10 cellular contexts compared by ENCODE assay signal in the genomic region with DNA sequence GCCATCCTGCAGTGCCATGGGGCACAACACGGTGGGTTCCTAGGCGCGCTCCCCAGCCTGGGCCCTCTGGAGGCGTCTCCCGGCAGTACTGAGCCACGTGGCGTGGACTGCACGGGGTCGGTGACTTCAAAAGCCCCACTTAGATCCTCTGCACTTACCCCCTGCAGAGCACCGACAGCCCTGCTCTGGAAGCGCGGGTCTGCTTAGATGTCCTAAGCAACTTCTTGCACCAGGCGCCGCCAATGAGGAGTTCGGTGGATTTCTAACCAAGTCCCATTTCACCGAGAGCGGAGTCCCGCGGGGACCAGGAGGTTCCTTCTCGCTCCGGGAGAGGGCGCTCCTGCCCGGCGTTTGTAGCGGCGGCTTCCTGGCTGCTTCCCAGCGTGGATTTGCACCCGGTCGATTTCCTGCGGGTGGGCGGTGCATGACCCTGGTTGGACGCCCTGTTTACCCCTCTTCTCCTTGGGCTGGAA. TPM values are rescaled to one million over a fixed set of nuclear protein-coding genes. Genes with fewer than 3 reads are reported as not detected.
DNase-seq lines count a peak whose midpoint lies in the region; ATAC-seq, FAIRE-seq and TF ChIP-seq lines count a peak whose summit lies in the region.
"Had no signal": no experiment of that assay in that cellular context is flagged by ENCODE, and none has a peak within 500 bp of the region (broad histone marks: within the 10 kb centered on the region; RNA-seq: fewer than 3 reads in every experiment).

No MANE protein-coding gene starts in this region.

- H3K4me3 ChIP-seq in HFF-Myc (replicated peaks; ENCODE audit: low read depth, low read length) = no peak overlapping the region

- TF ChIP-seq CTCF in HFF-Myc (IDR thresholded peaks at IDR 0.05; ENCODE audit: low read depth, low read length, missing control alignments) = peak; percentile 28

- no peak for ATAC-seq in GM21737 (IDR thresholded peaks at IDR 0.05; ENCODE audit: unreplicated experiment)
- ATAC-seq in HG03342 (IDR thresholded peaks at IDR 0.05; ENCODE audit: unreplicated experiment) = no peak

- peak; percentile 61 for DNase-seq in AG20443 (ENCODE audit: low spot score)
- DNase-seq in HFF-Myc (ENCODE audit: extremely low read depth, low read depth) = no peak
- DNase-seq in dedifferentiated amniotic fluid mesenchymal stem cell (ENCODE audit: extremely low spot score) = peak; percentile 17
- peak; percentile 1 to 27 for DNase-seq in lung microvascular endothelial cell (ENCODE audit: low read depth in 2 of 2)
- DNase-seq in RCC 7860 (ENCODE audit: low spot score) = no peak
- no peak for DNase-seq in KG1 (lab: John Stamatoyannopoulos, UW)

- no peak for FAIRE-seq in RCC 7860 (lab: Jason Lieb, UNC)
- FAIRE-seq: islet of Langerhans had no signal

RNA-seq across cellular contexts. Expression of gene ZNF845, which starts 25.2 kb away (rescaled TPM):
- total RNA-seq in lung microvascular endothelial cell = 5.0 and 7.5 TPM in 2 replicates

RNA-seq across cellular contexts. Expression of gene VN1R4, which starts 40.9 kb away (rescaled TPM):
- not detected in 2 replicates for total RNA-seq in lung microvascular endothelial cell
- total RNA-seq: LHCN-M2 had no signal

RNA-seq across cellular contexts. Expression of gene VN1R2, which starts 50.3 kb away (rescaled TPM):
- total RNA-seq in lung microvascular endothelial cell = not detected in 2 replicates
- total RNA-seq: LHCN-M2 had no signal

RNA-seq across cellular contexts. Expression of gene ZNF677, which starts 53.7 kb away (rescaled TPM):
- 15.5 and 16.5 TPM in 2 replicates for total RNA-seq in lung microvascular endothelial cell

RNA-seq across cellular contexts. Expression of gene ZNF525, which starts 57.1 kb away (rescaled TPM):
- total RNA-seq in lung microvascular endothelial cell = 3.3 and 9.7 TPM in 2 replicates

Comparison
In these comparisons a context has a peak if more than half of its experiments do, and no peak if none do; other contexts are left out.
1. DNase-seq: peak in AG20443 (single experiment), dedifferentiated amniotic fluid mesenchymal stem cell (single experiment) and lung microvascular endothelial cell (2 of 2); none in HFF-Myc (single experiment), RCC 7860 (single experiment) and KG1 (single experiment).